Comparison of ENCODE assay signal across 11 cellular contexts in genomic region chr3:16907245-16907644, GRCh38. TPM values are rescaled to one million over a fixed set of nuclear protein-coding genes. Genes with fewer than 3 reads are reported as not detected.
DNase-seq lines count a peak whose midpoint lies in the region; ATAC-seq and TF ChIP-seq lines count a peak whose summit lies in the region.
"Had no signal": no experiment of that assay in that cellular context is flagged by ENCODE, and none has a peak within 500 bp of the region (broad histone marks: within the 10 kb centered on the region; RNA-seq: fewer than 3 reads in every experiment).

No MANE protein-coding gene starts in this region.

- no peaks in the 10 kb centered on the region for H3K27me3 ChIP-seq in OCI-LY3 (ENCODE audit: low read depth, low read length)
- no peaks in the 10 kb centered on the region for H3K27me3 ChIP-seq in naive thymus-derived CD4-positive, alpha-beta T cell (ENCODE audit: control insufficient read depth in 2 of 2, insufficient read depth in 2 of 2, low read length in 2 of 2)

- H3K4me3 ChIP-seq in OCI-LY3 (ENCODE audit: low read length): no peak overlapping the region
- H3K4me3 ChIP-seq in naive thymus-derived CD4-positive, alpha-beta T cell (ENCODE audit: low read length): no peak overlapping the region

- H4K20me1 ChIP-seq in OCI-LY3 (ENCODE audit: insufficient read depth, low read length): peaks cover 6% of the 10 kb centered on the region; the same call in 1 of the 2 replicates

- no peak for TF ChIP-seq CTCF in OCI-LY3 (IDR thresholded peaks at IDR 0.05; ENCODE audit: low read depth, low read length)
- TF ChIP-seq CTCF in RWPE1 (conservative IDR thresholded peaks at IDR 0.05; ENCODE audit: low read depth): no peak

- intact Hi-C loops in naive thymus-derived CD4-positive, alpha-beta T cell (cut with micrococcal nuclease): loop anchor here (2.0 to 5.0 kb wide), 3 partner anchors 14 to 80 kb away; no protein-coding TSS in a partner anchor

- H3K4me3 Mint-ChIP-seq in naive thymus-derived CD4-positive, alpha-beta T cell: peak overlapping the region in 9 of 10 donors; percentile 44 to 68 (median 53)
- H3K4me3 Mint-ChIP-seq: dendritic cell treated with granulocyte-macrophage colony-stimulating factor and Interleukin-4, amounts not matched to agents 40 ng/mL and 50 ng/mL, for 4 days; nephron had no signal

- H3K36me3 Mint-ChIP-seq in naive thymus-derived CD4-positive, alpha-beta T cell: peaks cover 0 to 27% (median 4%) of the 10 kb centered on the region in 5 donors

- peaks cover 25% of the 10 kb centered on the region for H3K4me1 ChIP-seq in OCI-LY3 (ENCODE audit: low read length)
- H3K4me1 ChIP-seq in naive thymus-derived CD4-positive, alpha-beta T cell (ENCODE audit: control insufficient read depth in 2 of 2, insufficient read depth in 2 of 2, low read length in 2 of 2): peaks cover 59% of the 10 kb centered on the region in 2 donors

- H3K9me3 Mint-ChIP-seq in naive thymus-derived CD4-positive, alpha-beta T cell: no peaks in the 10 kb centered on the region
- H3K9me3 Mint-ChIP-seq: nephron had no signal

- no peak overlapping the region for H3K9ac ChIP-seq in OCI-LY3 (ENCODE audit: low read length)

- peaks cover 62 to 93% (median 84%) of the 10 kb centered on the region in 7 donors for H3K4me1 Mint-ChIP-seq in naive thymus-derived CD4-positive, alpha-beta T cell

- no peaks in the 10 kb centered on the region for H3K27me3 Mint-ChIP-seq in naive thymus-derived CD4-positive, alpha-beta T cell
- H3K27me3 Mint-ChIP-seq: dendritic cell treated with granulocyte-macrophage colony-stimulating factor and Interleukin-4, amounts not matched to agents 40 ng/mL and 50 ng/mL, for 4 days had no signal

- CTCF ChIA-PET in naive thymus-derived CD4-positive, alpha-beta T cell (lab: Charles Lee): interaction anchor here (0.6 kb wide), 1 partner anchor 28 kb away, joined by 3 read pairs; no protein-coding TSS in a partner anchor
- CTCF ChIA-PET in RWPE1 (lab: Yijun Ruan, JAX): no interaction called here

- H3K36me3 ChIP-seq in OCI-LY3 (replicated peaks; ENCODE audit: low read depth, low read length): peaks cover 4% of the 10 kb centered on the region
- H3K36me3 ChIP-seq in naive thymus-derived CD4-positive, alpha-beta T cell (ENCODE audit: control insufficient read depth in 2 of 3, insufficient read depth in 3 of 3, low read length in 3 of 3): no peaks in the 10 kb centered on the region

- H3K4me2 ChIP-seq in OCI-LY3 (ENCODE audit: low read length): peak overlapping the region; percentile 10; the same call in 1 of the 2 replicates

- POLR2A ChIA-PET in naive thymus-derived CD4-positive, alpha-beta T cell (lab: Charles Lee): interaction anchor here (1.0 kb wide), 2 partner anchors 14 to 18 kb away, joined by 3 to 8 read pairs; no protein-coding TSS in a partner anchor
- POLR2A ChIA-PET in RWPE1 (lab: Yijun Ruan, JAX; ENCODE audit: low non-redundant PET): no interaction called here

- H2AFZ ChIP-seq in OCI-LY3 (ENCODE audit: low read depth, low read length): no peak overlapping the region

- DNase-seq in naive thymus-derived CD4-positive, alpha-beta T cell: no peak
- DNase-seq in HuH-7.5 (ENCODE audit: low spot score) (no peak), COLO668 (lab: John Stamatoyannopoulos, UW; ENCODE audit: unreplicated experiment) (no peak), RWPE1 (ENCODE audit: low spot score) (no peak)
- no peak for DNase-seq in NK-92 treated with Interleukin-12 subunit alpha and Interleukin-12 subunit beta, amount 100 ng/mL, for 24 hours (lab: John Stamatoyannopoulos, UW)
- DNase-seq: GOT3 had no signal

- H3K27ac Mint-ChIP-seq in naive thymus-derived CD4-positive, alpha-beta T cell: peak overlapping the region in 8 of 9 donors; percentile 26 to 76 (median 58)
- H3K27ac Mint-ChIP-seq: dendritic cell treated with granulocyte-macrophage colony-stimulating factor and Interleukin-4, amounts not matched to agents 40 ng/mL and 50 ng/mL, for 4 days; nephron had no signal

- peak; percentile 63 for ATAC-seq in GM18520 (IDR thresholded peaks at IDR 0.05; ENCODE audit: unreplicated experiment)
- ATAC-seq in GM21786 (IDR thresholded peaks at IDR 0.05; ENCODE audit: unreplicated experiment): peak; percentile 56
- no peak for ATAC-seq in naive thymus-derived CD4-positive, alpha-beta T cell

- H3K27ac ChIP-seq in OCI-LY3 (ENCODE audit: low read length) (no peak overlapping the region), RWPE1 (no peak overlapping the region)
- H3K27ac ChIP-seq in naive thymus-derived CD4-positive, alpha-beta T cell (ENCODE audit: low read depth, low read length): peak overlapping the region; percentile 29

- H3K9me3 ChIP-seq in OCI-LY3 (ENCODE audit: insufficient read depth, low read length): no peaks in the 10 kb centered on the region
- H3K9me3 ChIP-seq in naive thymus-derived CD4-positive, alpha-beta T cell (ENCODE audit: control insufficient read depth in 2 of 3, low read length in 3 of 3): no peaks in the 10 kb centered on the region

- peaks cover 27% of the 10 kb centered on the region for H3K79me2 ChIP-seq in OCI-LY3 (ENCODE audit: low read length)

RNA-seq across cellular contexts. Expression of gene PLCL2, which starts 22.5 kb away (rescaled TPM):
- total RNA-seq in naive thymus-derived CD4-positive, alpha-beta T cell: 10 to 100 TPM; 48.9 to 77.0 (median 60.5) TPM
- polyA plus RNA-seq in naive thymus-derived CD4-positive, alpha-beta T cell: 10 to 100 TPM; 64.1 to 90.8 TPM
